19 cellular contexts compared by ENCODE assay signal in the genomic region with DNA sequence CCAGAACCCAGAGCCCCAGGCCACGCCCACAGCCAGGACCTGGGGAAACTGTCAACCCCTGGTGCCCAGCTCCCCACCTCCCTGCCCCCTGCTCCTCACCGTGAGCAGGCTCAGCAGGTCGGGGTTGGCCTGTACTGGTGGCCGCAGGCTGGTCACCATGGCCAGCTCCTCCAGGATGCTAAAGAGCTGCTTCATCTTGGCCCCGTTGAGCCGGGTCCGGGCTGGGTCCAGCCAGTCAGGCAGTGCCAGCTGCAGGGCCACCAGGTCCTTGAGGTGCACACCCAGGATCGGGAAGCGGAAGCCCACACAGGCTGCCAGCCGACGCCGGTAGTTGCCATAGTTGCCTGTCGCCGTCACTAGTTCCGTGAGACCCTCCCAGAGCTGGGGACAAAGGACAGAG. TPM values are rescaled to one million over a fixed set of nuclear protein-coding genes. Genes with fewer than 3 reads are reported as not detected.
DNase-seq lines count a peak whose midpoint lies in the region; ATAC-seq and TF ChIP-seq lines count a peak whose summit lies in the region.
"Had no signal": no experiment of that assay in that cellular context is flagged by ENCODE, and none has a peak within 500 bp of the region (broad histone marks: within the 10 kb centered on the region; RNA-seq: fewer than 3 reads in every experiment).

No MANE protein-coding gene starts in this region.

- H3K27ac ChIP-seq in naive thymus-derived CD4-positive, alpha-beta T cell (ENCODE audit: low read depth, low read length) = peak overlapping the region; percentile 23
- H3K27ac ChIP-seq in body of pancreas = no peak overlapping the region

- H3K4me3 Mint-ChIP-seq in activated T-cell treated with anti-CD3 and anti-CD28 coated beads, Interleukin-2, amount 50 U/mL, for 24 hours = no peak overlapping the region
- no peak overlapping the region for H3K4me3 Mint-ChIP-seq in activated B cell treated with CpG ODN at 0.5 μM for 24 hours
- peak overlapping the region in 3 of 10 donors; percentile 9 to 64 (median 61) for H3K4me3 Mint-ChIP-seq in naive thymus-derived CD4-positive, alpha-beta T cell
- H3K4me3 Mint-ChIP-seq in stimulated activated effector memory CD8-positive, alpha-beta T cell treated with anti-CD3 and anti-CD28 coated beads, Interleukin-12 subunit alpha, Interleukin-12 subunit beta, amount 100 ng/mL, for 72 hours = no peak overlapping the region

- peaks cover 31% of the 10 kb centered on the region for H3K36me3 Mint-ChIP-seq in activated T-cell treated with anti-CD3 and anti-CD28 coated beads, Interleukin-2, amount 50 U/mL, for 24 hours (ENCODE audit: low read depth)
- H3K36me3 Mint-ChIP-seq in activated B cell treated with CpG ODN at 0.5 μM for 24 hours (ENCODE audit: low read depth) = peaks cover 83% of the 10 kb centered on the region
- peaks cover 4 to 38% (median 23%) of the 10 kb centered on the region in 5 donors for H3K36me3 Mint-ChIP-seq in naive thymus-derived CD4-positive, alpha-beta T cell
- H3K36me3 Mint-ChIP-seq in stimulated activated effector memory CD8-positive, alpha-beta T cell treated with anti-CD3 and anti-CD28 coated beads, Interleukin-12 subunit alpha, Interleukin-12 subunit beta, amount 100 ng/mL, for 72 hours = peaks cover 53% of the 10 kb centered on the region

- no peaks in the 10 kb centered on the region for H3K9me3 Mint-ChIP-seq in activated T-cell treated with anti-CD3 and anti-CD28 coated beads, Interleukin-2, amount 50 U/mL, for 24 hours
- no peaks in the 10 kb centered on the region for H3K9me3 Mint-ChIP-seq in activated B cell treated with CpG ODN at 0.5 μM for 24 hours
- no peaks in the 10 kb centered on the region for H3K9me3 Mint-ChIP-seq in naive thymus-derived CD4-positive, alpha-beta T cell
- no peaks in the 10 kb centered on the region for H3K9me3 Mint-ChIP-seq in stimulated activated effector memory CD8-positive, alpha-beta T cell treated with anti-CD3 and anti-CD28 coated beads, Interleukin-12 subunit alpha, Interleukin-12 subunit beta, amount 100 ng/mL, for 72 hours

- TF ChIP-seq CTCF in activated B cell treated with CpG ODN at 0.5 μM for 24 hours (IDR thresholded peaks at IDR 0.05) (no peak), body of pancreas (IDR thresholded peaks at IDR 0.05) (no peak)

- H3K4me1 ChIP-seq in naive thymus-derived CD4-positive, alpha-beta T cell (ENCODE audit: control insufficient read depth in 2 of 2, insufficient read depth in 2 of 2, low read length in 2 of 2) = peaks cover 0 to 13% of the 10 kb centered on the region in 2 donors
- H3K4me1 ChIP-seq in body of pancreas = no peaks in the 10 kb centered on the region

- H3K27me3 ChIP-seq in naive thymus-derived CD4-positive, alpha-beta T cell (ENCODE audit: control insufficient read depth in 2 of 2, insufficient read depth in 2 of 2, low read length in 2 of 2) = no peaks in the 10 kb centered on the region
- H3K27me3 ChIP-seq in body of pancreas = peaks cover 0 to 6% of the 10 kb centered on the region in 2 donors

- TF ChIP-seq POLR2A in body of pancreas (IDR thresholded peaks at IDR 0.05) = no peak

- intact Hi-C loops in activated B cell treated with CpG ODN at 0.5 μM for 24 hours (cut with micrococcal nuclease) = no loop called here
- intact Hi-C loops in naive thymus-derived CD4-positive, alpha-beta T cell (cut with micrococcal nuclease) = no loop called here
- intact Hi-C loops in body of pancreas (cut with DNase I) = no loop called here

- H3K9me3 ChIP-seq in naive thymus-derived CD4-positive, alpha-beta T cell (ENCODE audit: control insufficient read depth in 2 of 3, low read length in 3 of 3) = no peaks in the 10 kb centered on the region
- no peaks in the 10 kb centered on the region for H3K9me3 ChIP-seq in body of pancreas

- no peak overlapping the region for H3K4me3 ChIP-seq in naive thymus-derived CD4-positive, alpha-beta T cell (ENCODE audit: low read length)
- H3K4me3 ChIP-seq in body of pancreas = no peak overlapping the region

- CTCF ChIA-PET in activated B cell treated with CpG ODN at 0.5 μM for 24 hours (lab: Charles Lee) = interaction anchor here (1.0 kb wide), 1 partner anchor 48 kb away, joined by 5 read pairs; no protein-coding TSS in a partner anchor
- CTCF ChIA-PET in naive thymus-derived CD4-positive, alpha-beta T cell (lab: Charles Lee) = no interaction called here

- DNase-seq in activated T-cell treated with anti-CD3 and anti-CD28 coated beads, Interleukin-2, amount 50 U/mL, for 24 hours = no peak
- DNase-seq in activated T-cell treated with anti-CD3 and anti-CD28 coated beads, Interleukin-2, amount 50 U/mL, for 1 hour = no peak
- DNase-seq in activated B cell treated with CpG ODN at 0.5 μM for 24 hours = no peak
- DNase-seq in naive thymus-derived CD4-positive, alpha-beta T cell = no peak
- no peak for DNase-seq in stimulated activated effector memory CD8-positive, alpha-beta T cell treated with anti-CD3 and anti-CD28 coated beads, Interleukin-12 subunit alpha, Interleukin-12 subunit beta, amount 100 ng/mL, for 72 hours (ENCODE audit: low spot score in 2 of 2)
- DNase-seq in NK-92 treated with Interleukin-12 subunit alpha and Interleukin-12 subunit beta, amount 100 ng/mL, for 24 hours (lab: John Stamatoyannopoulos, UW) = no peak
- DNase-seq in body of pancreas = no peak
- DNase-seq: 8988T, C1 segment of cervical spinal cord, GDM1, Kasumi-1, NCI-H1417 treated with DMSO at 0.1 percent for 48 hours, NCI-H187, NCI-H446 treated with DMSO at 0.1 percent for 48 hours, NCI-H526 treated with DMSO at 0.1 percent for 48 hours, Right ventricle myocardium superior had no signal

- POLR2A ChIA-PET in activated B cell treated with CpG ODN at 0.5 μM for 24 hours (lab: Charles Lee) = interaction anchor here (0.6 to 3.0 kb wide), 3 partner anchors 8 to 398 kb away, joined by 3 to 10 read pairs (median 6); no protein-coding TSS in a partner anchor
- POLR2A ChIA-PET in naive thymus-derived CD4-positive, alpha-beta T cell (lab: Charles Lee) = interaction anchor here (1.1 to 39.7 kb wide), 3 partner anchors 8 to 49 kb away, joined by 3 to 1956 read pairs (median 3); a partner anchor contains a TSS

- peaks cover 25% of the 10 kb centered on the region for H3K4me1 Mint-ChIP-seq in activated T-cell treated with anti-CD3 and anti-CD28 coated beads, Interleukin-2, amount 50 U/mL, for 24 hours (ENCODE audit: low read depth)
- peaks cover 32% of the 10 kb centered on the region for H3K4me1 Mint-ChIP-seq in activated B cell treated with CpG ODN at 0.5 μM for 24 hours
- peaks cover 21 to 64% (median 49%) of the 10 kb centered on the region in 7 donors for H3K4me1 Mint-ChIP-seq in naive thymus-derived CD4-positive, alpha-beta T cell
- peaks cover 22% of the 10 kb centered on the region for H3K4me1 Mint-ChIP-seq in stimulated activated effector memory CD8-positive, alpha-beta T cell treated with anti-CD3 and anti-CD28 coated beads, Interleukin-12 subunit alpha, Interleukin-12 subunit beta, amount 100 ng/mL, for 72 hours

- no peak for ATAC-seq in activated B cell treated with CpG ODN at 0.5 μM for 24 hours (ENCODE audit: low read depth)
- no peak for ATAC-seq in naive thymus-derived CD4-positive, alpha-beta T cell
- no peak for ATAC-seq in stimulated activated effector memory CD8-positive, alpha-beta T cell treated with anti-CD3 and anti-CD28 coated beads, Interleukin-12 subunit alpha, Interleukin-12 subunit beta, amount 100 ng/mL, for 72 hours
- ATAC-seq in HG03342 (IDR thresholded peaks at IDR 0.05; ENCODE audit: unreplicated experiment) = no peak
- ATAC-seq in body of pancreas = no peak

- peaks cover 15 to 94% (median 39%) of the 10 kb centered on the region in 3 experiments for H3K36me3 ChIP-seq in naive thymus-derived CD4-positive, alpha-beta T cell (ENCODE audit: control insufficient read depth in 2 of 3, insufficient read depth in 3 of 3, low read length in 3 of 3)
- no peaks in the 10 kb centered on the region for H3K36me3 ChIP-seq in body of pancreas (replicated peaks in 1 of 2; ENCODE audit: insufficient read depth in 1 of 2, low read depth in 2 of 2)

- H3K27me3 Mint-ChIP-seq in activated T-cell treated with anti-CD3 and anti-CD28 coated beads, Interleukin-2, amount 50 U/mL, for 24 hours = no peaks in the 10 kb centered on the region
- no peaks in the 10 kb centered on the region for H3K27me3 Mint-ChIP-seq in activated B cell treated with CpG ODN at 0.5 μM for 24 hours
- H3K27me3 Mint-ChIP-seq in naive thymus-derived CD4-positive, alpha-beta T cell = no peaks in the 10 kb centered on the region

- WGBS in body of pancreas, 2 donors = 86% methylated on average over 13 of the region's 15 CpGs; no CpG with 5 or more reads in 1 of the 2 donors

- peak overlapping the region; percentile 2 for H3K27ac Mint-ChIP-seq in activated T-cell treated with anti-CD3 and anti-CD28 coated beads, Interleukin-2, amount 50 U/mL, for 24 hours
- peak overlapping the region; percentile 72 for H3K27ac Mint-ChIP-seq in activated B cell treated with CpG ODN at 0.5 μM for 24 hours
- H3K27ac Mint-ChIP-seq in naive thymus-derived CD4-positive, alpha-beta T cell = peak overlapping the region in 4 of 9 donors; percentile 16 to 83 (median 76)
- H3K27ac Mint-ChIP-seq in stimulated activated effector memory CD8-positive, alpha-beta T cell treated with anti-CD3 and anti-CD28 coated beads, Interleukin-12 subunit alpha, Interleukin-12 subunit beta, amount 100 ng/mL, for 72 hours = peak overlapping the region; percentile 84

RNA-seq across cellular contexts. Expression of a gene that starts 7.3 kb away (rescaled TPM):
- 165 and 177 TPM in 2 replicates for total RNA-seq in activated B cell treated with CpG ODN at 0.5 μM for 24 hours
- total RNA-seq in naive thymus-derived CD4-positive, alpha-beta T cell = 100 to 1,000 TPM; 211 to 697 (median 654) TPM
- 100 to 1,000 TPM; 197 to 312 TPM for polyA plus RNA-seq in naive thymus-derived CD4-positive, alpha-beta T cell
- 10 to 100 TPM in 1 of 2 donors, 1 to 10 TPM in 1; 4.6 to 17.9 TPM for total RNA-seq in body of pancreas
- total RNA-seq: H4, MCF 10A had no signal

RNA-seq across cellular contexts. Expression of a gene that starts 13.7 kb away (rescaled TPM):
- 0.54 and 0.73 TPM in 2 replicates for total RNA-seq in activated B cell treated with CpG ODN at 0.5 μM for 24 hours
- total RNA-seq in naive thymus-derived CD4-positive, alpha-beta T cell = under 1 TPM in 3 of 5 experiments, not detected in 2; 0.07 to 0.71 (median 0.27) TPM
- polyA plus RNA-seq in naive thymus-derived CD4-positive, alpha-beta T cell = not detected
- total RNA-seq in body of pancreas = 1 to 10 TPM; 1.3 to 4.9 TPM
- total RNA-seq: MCF 10A had no signal

RNA-seq across cellular contexts. Expression of a gene that starts 23.1 kb away (rescaled TPM):
- 3.2 and 4.8 TPM in 2 replicates for total RNA-seq in activated B cell treated with CpG ODN at 0.5 μM for 24 hours
- 10 to 100 TPM in 4 of 5 experiments, 1 to 10 TPM in 1; 8.0 to 16.2 (median 13.9) TPM for total RNA-seq in naive thymus-derived CD4-positive, alpha-beta T cell
- under 1 TPM; 0.26 to 0.64 TPM for polyA plus RNA-seq in naive thymus-derived CD4-positive, alpha-beta T cell
- total RNA-seq in body of pancreas = 1 to 10 TPM in 1 of 2 donors, under 1 TPM in 1; 0.78 to 4.3 TPM

RNA-seq across cellular contexts. Expression of a gene that starts 41.7 kb away (rescaled TPM):
- total RNA-seq in activated B cell treated with CpG ODN at 0.5 μM for 24 hours (640 and 687 TPM in 2 replicates), body of pancreas (100 to 1,000 TPM; 150 to 470 TPM)
- 1,000 to 10,000 TPM in 2 of 5 experiments, 100 to 1,000 TPM in 3; 462 to 1,612 (median 904) TPM for total RNA-seq in naive thymus-derived CD4-positive, alpha-beta T cell
- 100 to 1,000 TPM; 101 to 155 TPM for polyA plus RNA-seq in naive thymus-derived CD4-positive, alpha-beta T cell
